Comparison of ENCODE assay signal across 22 cellular contexts in the genomic region with DNA sequence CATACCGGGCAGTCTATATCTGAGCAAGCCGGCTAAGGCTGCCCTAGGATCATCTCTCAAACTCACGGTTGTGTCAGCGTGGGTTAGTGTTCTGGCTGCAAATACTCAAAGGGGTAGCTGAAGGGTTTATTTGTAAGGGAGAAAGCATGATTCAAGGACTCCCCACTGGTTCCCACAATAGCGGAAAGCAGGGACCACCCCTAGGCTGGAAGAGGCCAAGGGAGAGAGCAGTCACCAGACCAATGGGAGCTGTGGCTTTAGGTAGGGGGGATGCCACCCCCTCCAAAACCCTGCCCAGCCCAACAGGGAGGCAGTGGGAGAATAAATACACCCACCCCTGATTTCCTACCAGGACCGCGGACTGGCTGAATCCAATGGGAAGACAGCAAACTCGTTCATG. TPM values are rescaled to one million over a fixed set of nuclear protein-coding genes. Genes with fewer than 3 reads are reported as not detected.
DNase-seq lines count a peak whose midpoint lies in the region; ATAC-seq, FAIRE-seq and TF ChIP-seq lines count a peak whose summit lies in the region.
"Had no signal": no experiment of that assay in that cellular context is flagged by ENCODE, and none has a peak within 500 bp of the region (broad histone marks: within the 10 kb centered on the region; RNA-seq: fewer than 3 reads in every experiment).

No MANE protein-coding gene starts in this region.

- peak overlapping the region; percentile 39 for H3K18ac ChIP-seq in H1 (ENCODE audit: extremely low read depth, low read length)

- no peak overlapping the region for H3K4me3 ChIP-seq in NT2/D1 (ENCODE audit: insufficient read length, low read depth)
- H3K4me3 ChIP-seq in H1 (ENCODE audit: extremely low read depth in 1 of 4, insufficient read depth in 2 of 4, low read depth in 3 of 4, low read length in 4 of 4), result peak overlapping the region in 1 of 4 experiments; percentile 1; a peak in 1 of 8 replicates
- no peak overlapping the region for H3K4me3 ChIP-seq in neural progenitor cell
- H3K4me3 ChIP-seq: BLaER1, GM12878, SJCRH30 had no signal

- H3K36me3 ChIP-seq in NT2/D1 (ENCODE audit: insufficient read depth, insufficient read length, low read length), result peaks cover 3% of the 10 kb centered on the region
- no peaks in the 10 kb centered on the region for H3K36me3 ChIP-seq in H1 (ENCODE audit: control insufficient read depth in 2 of 4, insufficient read depth in 4 of 4, low read length in 3 of 4)
- no peaks in the 10 kb centered on the region for H3K36me3 ChIP-seq in neural progenitor cell
- H3K36me3 ChIP-seq: BLaER1, SJCRH30 had no signal

- H3K4me3 Mint-ChIP-seq in neural progenitor cell, result peak overlapping the region; percentile 25
- H3K4me3 Mint-ChIP-seq: CD4-positive, alpha-beta memory T cell had no signal

- H3K4me2 ChIP-seq in H1 (ENCODE audit: insufficient read depth in 1 of 2, low read depth in 2 of 2, low read length in 2 of 2), result 0 out of 4 replicates have a peak overlapping the region, but pooled peaks of 1 of the 2 experiments have one; percentile 40
- peak overlapping the region; percentile 46 for H3K4me2 ChIP-seq in neural progenitor cell
- H3K4me2 ChIP-seq: BLaER1, KMS-11 had no signal

- TF ChIP-seq POLR2A in H1 (IDR thresholded peaks at IDR 0.05; ENCODE audit: control extremely low read depth in 1 of 2, low read depth in 2 of 2, low read length in 2 of 2), result no peak

- POLR2A ChIA-PET in H1 (lab: Charles Lee; ENCODE audit: partially characterized antibody), result no interaction called here

- H3K27ac ChIP-seq in H1 (ENCODE audit: low read depth, low read length) (no peak overlapping the region), neural progenitor cell (no peak overlapping the region)
- H3K27ac ChIP-seq: BLaER1, KMS-11, SJCRH30 had no signal

- 68% methylated on average over 8 of the region's 8 CpGs; no CpG with 5 or more reads in 1 of the 2 experiments for whole genome bisulfite sequencing in H1 (ENCODE audit: extremely low coverage in 1 of 2, insufficient coverage in 1 of 2, insufficient read length in 1 of 2, insufficient replicate concordance in 2 of 2, low coverage in 1 of 2, low lambda C conversion rate in 2 of 2, missing lambda C conversion rate in 1 of 2), 2 experiments

- H2AK5ac ChIP-seq in H1 (ENCODE audit: low read depth, low read length), result no peak overlapping the region

- no peak overlapping the region for H3K14ac ChIP-seq in H1 (ENCODE audit: insufficient read length)

- no peak for TF ChIP-seq EP300 in H1 (IDR thresholded peaks at IDR 0.05; ENCODE audit: borderline replicate concordance in 1 of 2, low read depth in 2 of 2, low read length in 2 of 2)

- peaks cover 18% of the 10 kb centered on the region for H3K36me3 Mint-ChIP-seq in neural progenitor cell
- H3K36me3 Mint-ChIP-seq: CD4-positive, alpha-beta memory T cell had no signal

- no peak overlapping the region for H4K5ac ChIP-seq in H1 (ENCODE audit: insufficient read length, low read depth, low read length)

- H3F3A ChIP-seq in neural progenitor cell (ENCODE audit: low read depth), result peaks cover 17% of the 10 kb centered on the region

- H3K9ac ChIP-seq in NT2/D1 (ENCODE audit: insufficient read length, low read depth) (no peak overlapping the region), H1 (replicated peaks in 1 of 4; ENCODE audit: extremely low read depth in 1 of 4, low read depth in 3 of 4, low read length in 3 of 4) (no peak overlapping the region), neural progenitor cell (no peak overlapping the region)
- H3K9ac ChIP-seq: BLaER1, KMS-11 had no signal

- H4K20me1 ChIP-seq in H1 (replicated peaks in 1 of 2; ENCODE audit: control insufficient read depth in 1 of 2, insufficient read depth in 2 of 2, low read length in 2 of 2) (no peaks in the 10 kb centered on the region), neural progenitor cell (ENCODE audit: low read depth) (no peaks in the 10 kb centered on the region)
- H4K20me1 ChIP-seq: BLaER1 had no signal

- H3K23ac ChIP-seq in H1 (ENCODE audit: insufficient read length), result no peak overlapping the region

- no peak overlapping the region for H4K8ac ChIP-seq in H1 (ENCODE audit: extremely low read depth, insufficient read depth, low read length)

- CTCF ChIA-PET in H1 (lab: Charles Lee; ENCODE audit: partially characterized antibody), result interaction anchor here (1.0 to 1.5 kb wide), 3 partner anchors 52 to 128 kb away, joined by 3 to 5 read pairs (median 4); no protein-coding TSS in a partner anchor

- peak; percentile 11 for DNase-seq in NT2/D1 (ENCODE audit: low read depth, low spot score)
- DNase-seq in H1 (ENCODE audit: low read depth in 1 of 2, low spot score in 2 of 2), result no peak
- DNase-seq in neural progenitor cell (ENCODE audit: low spot score), result peak; percentile 58
- DNase-seq in stimulated activated CD8-positive, alpha-beta memory T cell treated with anti-CD3 and anti-CD28 coated beads, Interleukin-4, amount 100 ng/mL, for 48 hours, result no peak
- DNase-seq in occipital lobe (lab: John Stamatoyannopoulos, UW), result no peak
- DNase-seq in ureter (ENCODE audit: low spot score), result no peak
- DNase-seq: Caco-2; CD4-positive, alpha-beta memory T cell; DND-41; NCI-H1092 treated with DMSO at 0.1 percent for 48 hours; NCI-H1436 treated with DMSO at 0.1 percent for 48 hours; NCI-H1930; NCI-H2227 treated with DMSO at 0.1 percent for 48 hours; NCI-H510A treated with DMSO at 0.1 percent for 48 hours; NCI-H748 treated with DMSO at 0.1 percent for 48 hours; NK-92 treated with Interleukin-12 subunit alpha and Interleukin-12 subunit beta, amount 100 ng/mL, for 24 hours had no signal

- peak overlapping the region; percentile 51 for H4K91ac ChIP-seq in H1 (replicated peaks; ENCODE audit: insufficient read length, low read length)

- peak overlapping the region; percentile 64; the same call in 1 of the 2 replicates for H2BK12ac ChIP-seq in H1 (ENCODE audit: low read depth, low read length)

- no peak for ATAC-seq in GM19328 (IDR thresholded peaks at IDR 0.05; ENCODE audit: unreplicated experiment)
- ATAC-seq: GM12878 had no signal

- no peaks in the 10 kb centered on the region for H3K9me3 Mint-ChIP-seq in neural progenitor cell

- H2AFZ ChIP-seq in H1 (ENCODE audit: low read length) (no peak overlapping the region), neural progenitor cell (replicated peaks) (no peak overlapping the region)

- TF ChIP-seq RAD21 in H1 (IDR thresholded peaks at IDR 0.05 in 1 of 2, conservative IDR thresholded peaks at IDR 0.05 in 1 of 2; ENCODE audit: low read depth in 2 of 2, low read length in 2 of 2), result no peak

- peaks cover 10% of the 10 kb centered on the region for H3K27me3 Mint-ChIP-seq in neural progenitor cell (ENCODE audit: insufficient read depth, low read depth)

- peak overlapping the region; percentile 26; the same call in 1 of the 2 replicates for H2BK5ac ChIP-seq in H1 (ENCODE audit: low read depth, low read length)

- FAIRE-seq in H1 (lab: Jason Lieb, UNC), result no peak
- FAIRE-seq: GM12878, RCC 7860 had no signal

- no peaks in the 10 kb centered on the region for H3K9me3 ChIP-seq in NT2/D1 (ENCODE audit: insufficient read depth, low read length)
- H3K9me3 ChIP-seq in H1 (ENCODE audit: insufficient read depth in 2 of 2, low read depth in 1 of 2, low read length in 1 of 2), result no peaks in the 10 kb centered on the region
- H3K9me3 ChIP-seq in neural progenitor cell (ENCODE audit: low read depth), result no peaks in the 10 kb centered on the region
- H3K9me3 ChIP-seq: BLaER1, Caco-2 had no signal

- no peak overlapping the region for H3K56ac ChIP-seq in H1 (replicated peaks; ENCODE audit: insufficient read length, low read depth, low read length)

- peak overlapping the region; percentile 76; the same call in 1 of the 2 replicates for H2BK20ac ChIP-seq in H1 (ENCODE audit: low read length)

- no peaks in the 10 kb centered on the region for H3K79me1 ChIP-seq in H1 (ENCODE audit: low read depth, low read length)

- no peak overlapping the region for H3K4ac ChIP-seq in H1 (replicated peaks; ENCODE audit: insufficient read length, low read depth, low read length)

- H3K79me2 ChIP-seq in H1 (ENCODE audit: control insufficient read depth in 1 of 2, insufficient read depth in 2 of 2, low read length in 2 of 2) (no peaks in the 10 kb centered on the region), neural progenitor cell (ENCODE audit: low read depth) (no peaks in the 10 kb centered on the region)

- H2BK120ac ChIP-seq in H1 (replicated peaks; ENCODE audit: low read depth, low read length), result peak overlapping the region; percentile 47

- H2BK15ac ChIP-seq in H1 (ENCODE audit: low read length), result peak overlapping the region; percentile 12; the same call in 1 of the 2 replicates

- no peak overlapping the region for H3K27ac Mint-ChIP-seq in neural progenitor cell
- H3K27ac Mint-ChIP-seq: CD4-positive, alpha-beta memory T cell had no signal

- TF ChIP-seq CTCF in H1 (IDR thresholded peaks at IDR 0.05; ENCODE audit: control extremely low read depth in 1 of 3, insufficient read depth in 1 of 3, low read depth in 1 of 3, low read length in 3 of 3) (no peak), neural progenitor cell (IDR thresholded peaks at IDR 0.05) (no peak)

- H3K4me1 ChIP-seq in NT2/D1 (ENCODE audit: insufficient read depth, insufficient read length), result peaks cover 9% of the 10 kb centered on the region
- H3K4me1 ChIP-seq in H1 (replicated peaks in 1 of 4; ENCODE audit: control insufficient read depth in 3 of 4, insufficient read depth in 4 of 4, low read length in 3 of 4), result peaks cover 0 to 19% (median 13%) of the 10 kb centered on the region in 4 experiments; a peak in 5 of 7 replicates
- peaks cover 56% of the 10 kb centered on the region for H3K4me1 ChIP-seq in neural progenitor cell

- peaks cover 49% of the 10 kb centered on the region for H3K4me1 Mint-ChIP-seq in neural progenitor cell

- H3K27me3 ChIP-seq in NT2/D1 (ENCODE audit: insufficient read depth, insufficient read length), result no peaks in the 10 kb centered on the region
- no peaks in the 10 kb centered on the region for H3K27me3 ChIP-seq in H1 (replicated peaks in 1 of 4; ENCODE audit: control insufficient read depth in 3 of 4, extremely low read depth in 1 of 4, insufficient read depth in 3 of 4, low read length in 3 of 4)
- peaks cover 19% of the 10 kb centered on the region for H3K27me3 ChIP-seq in neural progenitor cell
- H3K27me3 ChIP-seq: BLaER1, SJCRH30 had no signal

- H3K23me2 ChIP-seq in H1 (ENCODE audit: low read depth, low read length), result no peaks in the 10 kb centered on the region

RNA-seq across cellular contexts. Expression of a gene that starts 7.3 kb away (rescaled TPM):
- 26.5 and 30.1 TPM in 2 replicates for total RNA-seq in H1 (2021; fragmentation: NEBNext Ultra II Directional; extraction: Animal tissue kit (Norgen Biotek cat#: 25700))
- 12.3 and 20.2 TPM in 2 replicates for polyA plus RNA-seq in H1 (2011; rRNA removed)
- 24.9 TPM for polyA plus RNA-seq in H1 (2011; cell fraction: cytosol; rRNA removed)
- 22.4 TPM for polyA plus RNA-seq in H1 (2011; cell fraction: nucleus; rRNA removed)
- polyA plus RNA-seq in H1 (2012, experiment 1 of 2), result 17.0 to 23.2 TPM (median 19.9 TPM) in 4 replicates
- 18.9 TPM for polyA plus RNA-seq in H1 (2012, experiment 2 of 2)
- polyA plus RNA-seq in H1 (2013, experiment 1 of 2), result 15.1 TPM
- 14.1 TPM for polyA plus RNA-seq in H1 (2013, experiment 2 of 2)
- polyA minus RNA-seq in H1 (2011; rRNA and poly(A)+ RNA removed), result 11.0 and 13.7 TPM in 2 replicates
- 10.3 TPM for polyA minus RNA-seq in H1 (2011; cell fraction: cytosol; rRNA and poly(A)+ RNA removed)
- polyA minus RNA-seq in H1 (2011; cell fraction: nucleus; rRNA and poly(A)+ RNA removed), result 19.9 TPM
- total RNA-seq in neural progenitor cell (ENCODE audit: low replicate concordance) (0.15 TPM in 1 of 2 replicates, not detected in the other), occipital lobe (2.2 TPM), ureter (43.3 TPM)

Comparison
In these comparisons a context has a peak if more than half of its experiments do, and no peak if none do; other contexts are left out.
1. DNase-seq: peak in NT2/D1 (single experiment) and neural progenitor cell (single experiment); none in H1 (0 of 2), stimulated activated CD8-positive, alpha-beta memory T cell treated with anti-CD3 and anti-CD28 coated beads, Interleukin-4, amount 100 ng/mL, for 48 hours (single experiment), occipital lobe (single experiment) and ureter (single experiment).